ENCODE assay signal across 8 cellular contexts in the genomic region with DNA sequence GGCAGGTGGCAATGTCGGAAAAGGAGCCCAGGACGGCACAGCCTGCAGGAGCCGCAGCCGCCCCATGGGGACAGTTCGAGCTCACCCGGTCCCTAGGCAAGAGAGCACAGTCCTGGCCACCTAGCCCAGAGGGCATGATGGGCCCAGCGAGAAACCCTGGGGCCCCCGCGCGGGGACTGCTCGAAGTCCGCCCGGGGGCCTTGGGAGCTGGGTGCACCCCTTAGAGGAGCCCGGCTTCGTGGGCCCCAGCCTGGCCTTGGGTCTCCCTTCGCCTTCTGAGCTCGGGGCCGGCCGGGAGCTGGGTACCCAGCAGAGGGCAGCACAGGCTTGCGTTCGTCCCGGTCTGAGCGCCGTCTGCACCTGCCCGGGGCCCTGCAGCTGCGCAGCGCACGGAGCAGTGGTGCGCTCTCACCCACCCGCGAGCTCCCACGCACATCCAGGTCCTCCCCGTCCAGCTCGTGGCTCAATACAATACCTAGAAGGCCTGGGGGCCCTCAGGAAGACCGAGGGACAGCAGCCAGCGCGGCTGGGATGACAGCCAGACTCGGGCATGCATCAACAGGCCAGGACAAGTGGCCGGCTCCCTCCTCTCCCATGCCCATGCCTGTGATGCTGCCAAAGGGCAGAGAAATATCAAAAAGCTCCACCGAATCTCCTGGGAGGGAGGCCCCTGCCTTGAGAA.
DNase-seq lines count a peak whose midpoint lies in the region; ATAC-seq, FAIRE-seq and TF ChIP-seq lines count a peak whose summit lies in the region.

No MANE protein-coding gene starts in this region.

- DNase-seq in DMS53 treated with DMSO at 0.1 percent for 48 hours (lab: John Stamatoyannopoulos, UW; ENCODE audit: unreplicated experiment) (peak; percentile 80), KBM-7 (peak; percentile 66), RPMI8226 (peak; percentile 85), activated gamma-delta T cell (lab: John Stamatoyannopoulos, UW) (peak; percentile 22), frontal cortex (ENCODE audit: low spot score in 2 of 2) (peak; percentile 52 to 85), omental fat pad (ENCODE audit: low spot score) (no peak), thyroid gland (peak; percentile 96)

- H3K36me3 ChIP-seq in thyroid gland: no peaks in the 10 kb centered on the region

- TF ChIP-seq POLR2A in thyroid gland (IDR thresholded peaks at IDR 0.05): peak in 1 of 2 donors; percentile 7

- in situ Hi-C loops in KBM-7 (cut with MboI; ENCODE audit: low pct_unique_long_range_greater_than_20kb, low sequenced_read_pairs): loop anchor here (10.0 kb wide), 1 partner anchor 234 kb away; no protein-coding TSS in a partner anchor

- no peak overlapping the region for H3K4me3 ChIP-seq in thyroid gland (replicated peaks in 1 of 3)

- no peaks in the 10 kb centered on the region for H3K27me3 ChIP-seq in thyroid gland

- 27% methylated on average over 8 to 17 of the region's 40 CpGs for WGBS in thyroid gland, 2 donors

- TF ChIP-seq CTCF in omental fat pad (IDR thresholded peaks at IDR 0.05) (peak in 1 of 3 donors; percentile 9), thyroid gland (IDR thresholded peaks at IDR 0.05) (peak in 5 of 6 experiments; percentile 32 to 80 (median 69))

- H3K4me1 ChIP-seq in thyroid gland: peaks cover 7 to 31% of the 10 kb centered on the region in 2 donors

- no peaks in the 10 kb centered on the region for H3K9me3 ChIP-seq in thyroid gland

- ATAC-seq in GM21737 (IDR thresholded peaks at IDR 0.05; ENCODE audit: unreplicated experiment) (peak; percentile 79), omental fat pad (ENCODE audit: low FRiP score) (peak; percentile 87)

- intact Hi-C loops in thyroid gland (cut with DNase I): no loop called here

- H3K27ac ChIP-seq in thyroid gland: peak overlapping the region; percentile 65 to 87 (median 74)

- FAIRE-seq in frontal cortex (lab: Jason Lieb, UNC): no peak
